ENCODE assay signal across 8 cellular contexts in genomic region chr1:86706018-86706417, GRCh38. TPM values are rescaled to one million over a fixed set of nuclear protein-coding genes. Genes with fewer than 3 reads are reported as not detected.
DNase-seq lines count a peak whose midpoint lies in the region; ATAC-seq and TF ChIP-seq lines count a peak whose summit lies in the region.

No MANE protein-coding gene starts in this region.

- H3K4me1 ChIP-seq in heart left ventricle (peaks cover 0 to 64% (median 49%) of the 10 kb centered on the region in 12 donors), vagina (peaks cover 59% of the 10 kb centered on the region)

- peak overlapping the region; percentile 92 for H3K4me3 Mint-ChIP-seq in memory B cell

- H3K4me3 ChIP-seq in heart left ventricle (peak overlapping the region; percentile 63 to 96 (median 89)), astrocyte of the spinal cord (ENCODE audit: low read depth, low read length) (peak overlapping the region; percentile 91), vagina (peak overlapping the region; percentile 77 to 93)

- no peaks in the 10 kb centered on the region for H3K27me3 Mint-ChIP-seq in memory B cell

- H3K27ac ChIP-seq in heart left ventricle (peak overlapping the region; percentile 95 to 100 (median 99)), vagina (peak overlapping the region; percentile 96)

- ATAC-seq in heart left ventricle = no peak
- no peak for ATAC-seq in left cardiac atrium
- no peak for ATAC-seq in memory B cell (ENCODE audit: low read depth)
- no peak for ATAC-seq in HG02852 (IDR thresholded peaks at IDR 0.05; ENCODE audit: unreplicated experiment)
- no peak for ATAC-seq in HG03378 (IDR thresholded peaks at IDR 0.05; ENCODE audit: unreplicated experiment)

- peak overlapping the region; percentile 99 for H3K27ac Mint-ChIP-seq in memory B cell

- TF ChIP-seq CTCF in heart left ventricle (IDR thresholded peaks at IDR 0.05) (no peak), astrocyte of the spinal cord (IDR thresholded peaks at IDR 0.05; ENCODE audit: low read depth, low read length) (no peak), vagina (IDR thresholded peaks at IDR 0.05) (no peak)

- DNase-seq in heart left ventricle (no peak), left cardiac atrium (no peak), astrocyte of the spinal cord (ENCODE audit: low read depth, low spot score) (no peak), memory B cell (ENCODE audit: low spot score in 2 of 2) (no peak), vagina (ENCODE audit: extremely low spot score in 2 of 2) (no peak), C1 segment of cervical spinal cord (lab: John Stamatoyannopoulos, UW) (no peak)

- in situ Hi-C loops in astrocyte of the spinal cord (cut with HindIII; ENCODE audit: low sequenced_read_pairs) = no loop called here

- intact Hi-C loops in heart left ventricle (cut with DNase I) (loop anchor here in 8 of 10 donors (5.0 to 10.0 kb wide), 8 partner anchors 36 to 1131 kb away; partner anchors contain the start of genes HS2ST1 (in 6 of the 8), SELENOF (in 6 of the 8) and ODF2L (in 2 of the 8)), left cardiac atrium (cut with DNase I) (loop anchor here (10.0 kb wide), 3 partner anchors 201 to 311 kb away; partner anchors contain the start of genes HS2ST1 (in 1 of the 2), ODF2L (in 1 of the 2) and SELENOF (in 1 of the 2)), vagina (cut with DNase I) (loop anchor here (10.0 kb wide), 2 partner anchors 209 to 379 kb away; partner anchors contain the start of genes HS2ST1 and SELENOF)

- 0 to 4% (median 3%) methylated on average over 1 of the region's 1 CpG for WGBS in heart left ventricle, 4 donors

- H3K9me3 Mint-ChIP-seq in memory B cell = no peaks in the 10 kb centered on the region

- H3K36me3 Mint-ChIP-seq in memory B cell = peaks cover 4% of the 10 kb centered on the region

- H3K36me3 ChIP-seq in heart left ventricle (no peaks in the 10 kb centered on the region), vagina (no peaks in the 10 kb centered on the region)

- TF ChIP-seq POLR2A in heart left ventricle (IDR thresholded peaks at IDR 0.05) (no peak), vagina (IDR thresholded peaks at IDR 0.05) (no peak)

- H3K27me3 ChIP-seq in heart left ventricle = no peaks in the 10 kb centered on the region
- no peaks in the 10 kb centered on the region for H3K27me3 ChIP-seq in vagina

- H3K4me1 Mint-ChIP-seq in memory B cell = peaks cover 24% of the 10 kb centered on the region

- H3K9me3 ChIP-seq in heart left ventricle (no peaks in the 10 kb centered on the region), vagina (no peaks in the 10 kb centered on the region)

RNA-seq across cellular contexts. Expression of gene SH3GLB1, which starts 1.6 kb away (rescaled TPM):
- total RNA-seq in heart left ventricle = 100 to 1,000 TPM in 7 of 9 donors, 10 to 100 TPM in 2; 53.6 to 203 (median 127) TPM
- polyA plus RNA-seq in heart left ventricle = 10 to 100 TPM; 26.3 to 77.6 TPM
- total RNA-seq in left cardiac atrium = 100 to 1,000 TPM; 110 to 114 TPM
- total RNA-seq in vagina = 53.8 TPM
